Comparison of ENCODE assay signal across 8 cellular contexts in genomic region chr11:117316197-117316961, GRCh38. TPM values are rescaled to one million over a fixed set of nuclear protein-coding genes. Genes with fewer than 3 reads are reported as not detected.
DNase-seq lines count a peak whose midpoint lies in the region; ATAC-seq and TF ChIP-seq lines count a peak whose summit lies in the region.

TSS of gene BACE1 (minus strand) at chr11:117316256. CDS start at chr11:117315795, 461 bp downstream.

- 5 to 16% methylated on average over 12 to 26 of the region's 29 CpGs for WGBS in transverse colon (ENCODE audit: low coverage in 1 of 2), 2 donors

- CTCF ChIA-PET in activated CD8-positive, alpha-beta T cell treated with anti-CD3 and anti-CD28 coated beads, Interleukin-2, amount 10 ng/mL, durations not matched to agents 7 days and 5 days (lab: Charles Lee) = no interaction called here

- H3K9me3 Mint-ChIP-seq in activated CD8-positive, alpha-beta T cell treated with anti-CD3 and anti-CD28 coated beads, Interleukin-2, amount 10 ng/mL, durations not matched to agents 7 days and 5 days (ENCODE audit: insufficient read depth) = no peaks in the 10 kb centered on the region

- TF ChIP-seq CTCF in GM12875 (IDR thresholded peaks at IDR 0.05; ENCODE audit: borderline replicate concordance, insufficient read depth, low read depth, low read length) (no peak), transverse colon (IDR thresholded peaks at IDR 0.05) (peak in 1 of 5 experiments; percentile 6)

- peak within 1 kb of the TSS; percentile 64 for H3K4me3 Mint-ChIP-seq in activated CD8-positive, alpha-beta T cell treated with anti-CD3 and anti-CD28 coated beads, Interleukin-2, amount 10 ng/mL, durations not matched to agents 7 days and 5 days

- peaks cover 11% of the 10 kb centered on the region for H3K4me1 Mint-ChIP-seq in activated CD8-positive, alpha-beta T cell treated with anti-CD3 and anti-CD28 coated beads, Interleukin-2, amount 10 ng/mL, durations not matched to agents 7 days and 5 days (ENCODE audit: low read depth)

- DNase-seq in NCI-H2227 treated with DMSO at 0.1 percent for 48 hours (lab: John Stamatoyannopoulos, UW) = peak; percentile 61
- DNase-seq in activated CD8-positive, alpha-beta T cell treated with anti-CD3 and anti-CD28 coated beads, Interleukin-2, amount 10 ng/mL, durations not matched to agents 7 days and 5 days = peak; percentile 27
- DNase-seq in fibroblast of peridontal ligament (ENCODE audit: extremely low read depth) = peak; percentile 82
- peak; percentile 81 for DNase-seq in mucosa of gallbladder (ENCODE audit: low spot score)
- peak; percentile 68 for DNase-seq in transverse colon

- H3K4me1 ChIP-seq in ACC112 (ENCODE audit: control insufficient read depth, insufficient read depth, low read length, unreplicated experiment) (peaks cover 18% of the 10 kb centered on the region), transverse colon (peaks cover 0 to 31% (median 16%) of the 10 kb centered on the region in 4 donors)

- intact Hi-C loops in transverse colon (cut with DNase I; ENCODE audit: low total_unique reads) = no loop called here

- POLR2A ChIA-PET in activated CD8-positive, alpha-beta T cell treated with anti-CD3 and anti-CD28 coated beads, Interleukin-2, amount 10 ng/mL, durations not matched to agents 7 days and 5 days (lab: Charles Lee) = interaction anchor here (1.0 to 1.2 kb wide), 2 partner anchors 12 to 13 kb away, joined by 3 read pairs; partner anchors contain the start of gene CEP164

- H3K27me3 ChIP-seq in ACC112 (ENCODE audit: insufficient read depth, low read length) (no peaks in the 10 kb centered on the region), transverse colon (no peaks in the 10 kb centered on the region)

- H2AFZ ChIP-seq in ACC112 (ENCODE audit: low read length, unreplicated experiment) = peak within 1 kb of the TSS; percentile 87

- H3K79me2 ChIP-seq in ACC112 (ENCODE audit: control insufficient read depth, insufficient read depth, low read length, unreplicated experiment) = peaks cover 23% of the 10 kb centered on the region

- H3K36me3 ChIP-seq in ACC112 (ENCODE audit: insufficient read depth, low read length) (no peaks in the 10 kb centered on the region), transverse colon (no peaks in the 10 kb centered on the region)

- H3K27ac Mint-ChIP-seq in activated CD8-positive, alpha-beta T cell treated with anti-CD3 and anti-CD28 coated beads, Interleukin-2, amount 10 ng/mL, durations not matched to agents 7 days and 5 days = no peak within 1 kb of the TSS

- H3K4me3 ChIP-seq in ACC112 (ENCODE audit: low read depth, low read length) (peak within 1 kb of the TSS; percentile 84), GM12875 (ENCODE audit: low read depth, low read length) (peak within 1 kb of the TSS; percentile 31), transverse colon (peak within 1 kb of the TSS; percentile 68 to 85 (median 74))

- TF ChIP-seq EP300 in transverse colon (IDR thresholded peaks at IDR 0.05; ENCODE audit: low read depth) = no peak

- ATAC-seq in activated CD8-positive, alpha-beta T cell treated with anti-CD3 and anti-CD28 coated beads, Interleukin-2, amount 10 ng/mL, durations not matched to agents 7 days and 5 days = peak; percentile 34
- no peak for ATAC-seq in HG02623 (IDR thresholded peaks at IDR 0.05; ENCODE audit: unreplicated experiment)

- peaks cover 48% of the 10 kb centered on the region for H3K27me3 Mint-ChIP-seq in activated CD8-positive, alpha-beta T cell treated with anti-CD3 and anti-CD28 coated beads, Interleukin-2, amount 10 ng/mL, durations not matched to agents 7 days and 5 days (ENCODE audit: low read depth)

- H3K9me3 ChIP-seq in transverse colon = no peaks in the 10 kb centered on the region

- TF ChIP-seq POLR2A in transverse colon (IDR thresholded peaks at IDR 0.05) = no peak

- H3K36me3 Mint-ChIP-seq in activated CD8-positive, alpha-beta T cell treated with anti-CD3 and anti-CD28 coated beads, Interleukin-2, amount 10 ng/mL, durations not matched to agents 7 days and 5 days (ENCODE audit: low read depth) = no peaks in the 10 kb centered on the region

- H3K27ac ChIP-seq in ACC112 (ENCODE audit: low read depth, low read length) (no peak within 1 kb of the TSS), transverse colon (peak within 1 kb of the TSS; percentile 48 to 71 (median 64))

- in situ Hi-C loops in transverse colon (cut with MboI; ENCODE audit: low pct_ligation_motif_present in 1 of 4, low pct_unique_long_range_greater_than_20kb in 1 of 4, low sequenced_read_pairs in 3 of 4) = no loop called here

RNA-seq across cellular contexts. Expression of gene BACE1, which starts in this region (rescaled TPM):
- total RNA-seq in activated CD8-positive, alpha-beta T cell treated with anti-CD3 and anti-CD28 coated beads, Interleukin-2, amount 10 ng/mL, durations not matched to agents 7 days and 5 days = 1 to 10 TPM; 1.0 to 1.1 TPM
- 31.7 TPM for total RNA-seq in mucosa of gallbladder
- 1 to 10 TPM; 6.0 to 6.7 (median 6.5) TPM for total RNA-seq in transverse colon

Comparison
In these comparisons a context has a peak if more than half of its experiments do, and no peak if none do; other contexts are left out.
1. H3K4me3 ChIP-seq: peak in every context shown above with its lines; median percentile 84 in ACC112; 74 in transverse colon; 31 in GM12875.
2. DNase-seq: peak in every context shown above with its lines; median percentile 82 in fibroblast of peridontal ligament; 81 in mucosa of gallbladder; 68 in transverse colon; 61 in NCI-H2227 treated with DMSO at 0.1 percent for 48 hours; 27 in activated CD8-positive, alpha-beta T cell treated with anti-CD3 and anti-CD28 coated beads, Interleukin-2, amount 10 ng/mL, durations not matched to agents 7 days and 5 days.